Comparison of ENCODE assay signal across 10 cellular contexts in the genomic region with DNA sequence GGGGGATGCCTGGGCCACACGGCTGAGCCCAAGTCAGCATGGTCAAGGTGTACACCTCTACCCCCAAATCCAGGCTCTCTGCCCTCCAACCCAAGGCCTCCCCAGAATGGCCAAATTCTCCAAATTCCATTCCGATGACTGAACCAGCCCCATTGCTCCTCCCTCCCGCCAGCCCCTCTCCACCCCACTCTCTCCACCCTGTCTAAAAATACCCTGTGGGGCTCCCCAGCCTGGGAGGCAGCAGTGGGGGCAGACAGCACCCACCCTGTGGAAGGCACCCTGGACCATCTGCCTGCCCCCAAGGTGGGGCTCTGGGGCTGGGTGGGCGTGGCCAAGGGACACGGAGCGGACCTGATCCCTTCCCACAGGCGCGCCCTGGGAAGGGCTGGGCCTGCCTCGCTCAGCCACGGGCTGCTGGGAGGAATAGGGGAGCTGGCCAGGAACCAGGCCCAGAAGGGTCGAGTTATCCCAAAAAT. TPM values are rescaled to one million over a fixed set of nuclear protein-coding genes. Genes with fewer than 3 reads are reported as not detected.
DNase-seq lines count a peak whose midpoint lies in the region; ATAC-seq and TF ChIP-seq lines count a peak whose summit lies in the region.
"Had no signal": no experiment of that assay in that cellular context is flagged by ENCODE, and none has a peak within 500 bp of the region (broad histone marks: within the 10 kb centered on the region; RNA-seq: fewer than 3 reads in every experiment).

No MANE protein-coding gene starts in this region.

- peak; percentile 18 for DNase-seq in NCI-H748 (lab: John Stamatoyannopoulos, UW; ENCODE audit: unreplicated experiment)
- no peak for DNase-seq in NCI-H748 treated with DMSO at 0.1 percent for 48 hours (lab: John Stamatoyannopoulos, UW)
- no peak for DNase-seq in epithelial cell of prostate (ENCODE audit: low read depth, low spot score)
- peak; percentile 74 to 85 (median 84) for DNase-seq in mucosa of descending colon
- no peak for DNase-seq in HEK293T (ENCODE audit: extremely low spot score)
- DNase-seq in globus pallidus (ENCODE audit: low spot score): no peak
- no peak for DNase-seq in activated naive CD4-positive, alpha-beta T cell (lab: John Stamatoyannopoulos, UW)
- no peak for DNase-seq in GM13977 (ENCODE audit: low spot score)
- DNase-seq: activated CD4-positive, alpha-beta T cell treated with anti-CD3 and anti-CD28 coated beads for 48 hours; effector CD8-positive, alpha-beta T cell had no signal

- intact Hi-C loops in mucosa of descending colon (cut with DNase I, micrococcal nuclease): no loop called here

- no peaks in the 10 kb centered on the region for H3K9me3 ChIP-seq in mucosa of descending colon

- H3K36me3 ChIP-seq in mucosa of descending colon (ENCODE audit: low read depth): no peaks in the 10 kb centered on the region

- H3K27ac ChIP-seq in epithelial cell of prostate: peak overlapping the region; percentile 98

- CTCF ChIA-PET in HEK293T (lab: Yijun Ruan, JAX): no interaction called here

- no peak overlapping the region for H3K4me3 ChIP-seq in mucosa of descending colon

- H3K4me1 ChIP-seq in mucosa of descending colon (ENCODE audit: low read depth): peaks cover 30% of the 10 kb centered on the region

- POLR2A ChIA-PET in HEK293T (lab: Yijun Ruan, JAX): interaction anchor here (1.3 kb wide), 1 partner anchor 12 kb away, joined by 4 read pairs; no protein-coding TSS in a partner anchor

- no peak for TF ChIP-seq CTCF in mucosa of descending colon (IDR thresholded peaks at IDR 0.05)
- no peak for TF ChIP-seq CTCF in GM13977 (IDR thresholded peaks at IDR 0.05; ENCODE audit: extremely low read depth, insufficient read depth, missing control alignments)

- peak; percentile 75 for ATAC-seq in mucosa of descending colon

- in situ Hi-C loops in GM13977 (cut with MboI; ENCODE audit: low pct_unique_long_range_greater_than_20kb, low sequenced_read_pairs, unreplicated experiment): no loop called here

TF ChIP-seq in HEK293T, 16 proteins besides CTCF, POLR2A, EP300 and RAD21:
- TF ChIP-seq FOXM1 (IDR thresholded peaks at IDR 0.05; ENCODE audit: borderline replicate concordance): no peak
- no peak for TF ChIP-seq NFRKB (IDR thresholded peaks at IDR 0.05)
- TF ChIP-seq TARDBP (IDR thresholded peaks at IDR 0.05): no peak
- no peak for TF ChIP-seq HDGF (IDR thresholded peaks at IDR 0.05; ENCODE audit: borderline replicate concordance)
- TF ChIP-seq FOXK2 (IDR thresholded peaks at IDR 0.05): no peak
- TF ChIP-seq BHLHE40 (IDR thresholded peaks at IDR 0.05; ENCODE audit: borderline replicate concordance): no peak
- TF ChIP-seq ARNT (IDR thresholded peaks at IDR 0.05): no peak
- TF ChIP-seq L3MBTL2 (conservative IDR thresholded peaks at IDR 0.05): no peak

RNA-seq across cellular contexts. Expression of gene TEAD3, which starts 11.4 kb away (rescaled TPM):
- total RNA-seq in mucosa of descending colon: 10 to 100 TPM; 28.3 to 98.0 (median 28.8) TPM

RNA-seq across cellular contexts. Expression of gene RPL10A, which starts 17.2 kb away (rescaled TPM):
- 1,000 to 10,000 TPM in 1 of 3 donors, 100 to 1,000 TPM in 2; 849 to 1,069 (median 985) TPM for total RNA-seq in mucosa of descending colon

RNA-seq across cellular contexts. Expression of gene TULP1, which starts 27.3 kb away (rescaled TPM):
- total RNA-seq in mucosa of descending colon: not detected

RNA-seq across cellular contexts. Expression of gene FANCE, which starts 33.3 kb away (rescaled TPM):
- total RNA-seq in mucosa of descending colon: 1 to 10 TPM; 4.1 to 5.0 (median 4.4) TPM

Comparison
In these comparisons a context has a peak if more than half of its experiments do, and no peak if none do; other contexts are left out.
1. DNase-seq: peak in NCI-H748 (single experiment) and mucosa of descending colon (3 of 3); none in NCI-H748 treated with DMSO at 0.1 percent for 48 hours (single experiment), epithelial cell of prostate (single experiment), HEK293T (single experiment), globus pallidus (single experiment), activated naive CD4-positive, alpha-beta T cell (0 of 4) and GM13977 (single experiment).